ENCODE assay signal across 18 cellular contexts in the genomic region with DNA sequence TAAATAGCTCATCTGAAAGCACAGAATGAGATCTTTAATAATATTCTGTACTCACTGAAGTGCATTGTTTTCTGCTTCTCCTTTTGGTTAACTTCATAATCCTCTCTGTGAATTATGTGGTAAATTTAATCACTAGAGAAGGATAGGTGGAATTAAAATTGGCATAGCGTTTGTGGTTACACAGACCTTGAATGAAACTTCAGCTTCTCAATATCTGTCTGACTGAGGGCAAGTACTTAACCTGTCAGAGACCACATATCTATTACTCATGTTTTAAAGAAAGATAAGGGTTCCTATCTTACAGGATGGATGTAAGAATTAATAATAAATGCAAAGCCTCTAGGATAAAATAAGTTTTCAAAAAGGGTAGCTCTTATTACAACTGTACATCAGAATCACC.
DNase-seq lines count a peak whose midpoint lies in the region; ATAC-seq, FAIRE-seq and TF ChIP-seq lines count a peak whose summit lies in the region.
"Had no signal": no experiment of that assay in that cellular context is flagged by ENCODE, and none has a peak within 500 bp of the region (broad histone marks: within the 10 kb centered on the region; RNA-seq: fewer than 3 reads in every experiment).

No MANE protein-coding gene starts in this region.

- no peaks in the 10 kb centered on the region for H3F3A ChIP-seq in neural cell (ENCODE audit: insufficient read depth, low read length, poor library complexity, severe bottlenecking)

- H3K27ac ChIP-seq in neural cell (ENCODE audit: low read length): no peak overlapping the region
- H3K27ac ChIP-seq: BLaER1 treated with 17β-estradiol and CSF1 and Interleukin-3, amounts not matched to agents 10 nM and 100 nM had no signal

- H3K4me2 ChIP-seq in neural cell (ENCODE audit: low read length): no peak overlapping the region
- H3K4me2 ChIP-seq: BLaER1 treated with 17β-estradiol and CSF1 and Interleukin-3, amounts not matched to agents 10 nM and 100 nM had no signal

- no peaks in the 10 kb centered on the region for H4K20me1 ChIP-seq in neural cell (ENCODE audit: insufficient read depth)
- H4K20me1 ChIP-seq: BLaER1 treated with 17β-estradiol and CSF1 and Interleukin-3, amounts not matched to agents 10 nM and 100 nM had no signal

- H3K9me2 ChIP-seq in neural cell (ENCODE audit: insufficient read depth, low read length): no peaks in the 10 kb centered on the region

- no peak for TF ChIP-seq RAD21 in neural cell (conservative IDR thresholded peaks at IDR 0.05)

- no peaks in the 10 kb centered on the region for H3K27me3 ChIP-seq in neural cell (ENCODE audit: insufficient read depth, low read depth, low read length)
- H3K27me3 ChIP-seq: BLaER1 treated with 17β-estradiol and CSF1 and Interleukin-3, amounts not matched to agents 10 nM and 100 nM had no signal

- TF ChIP-seq CTCF in neural cell (IDR thresholded peaks at IDR 0.05; ENCODE audit: poor library complexity, severe bottlenecking): no peak

- peak; percentile 39 for TF ChIP-seq EP300 in neural cell (conservative IDR thresholded peaks at IDR 0.05; ENCODE audit: poor library complexity, severe bottlenecking)

- ATAC-seq in HG03432 (IDR thresholded peaks at IDR 0.05; ENCODE audit: unreplicated experiment): peak; percentile 49

- H2AFZ ChIP-seq in neural cell (ENCODE audit: low read depth, low read length): no peak overlapping the region

- no peak overlapping the region for H3K4me3 ChIP-seq in neural cell (ENCODE audit: low read length)
- H3K4me3 ChIP-seq: BLaER1 treated with 17β-estradiol and CSF1 and Interleukin-3, amounts not matched to agents 10 nM and 100 nM had no signal

- H3K36me3 ChIP-seq in neural cell (ENCODE audit: insufficient read depth, low read length): no peaks in the 10 kb centered on the region
- H3K36me3 ChIP-seq: BLaER1 treated with 17β-estradiol and CSF1 and Interleukin-3, amounts not matched to agents 10 nM and 100 nM had no signal

- DNase-seq in A172 (ENCODE audit: low spot score) (peak; percentile 59), RCC 7860 (ENCODE audit: low spot score) (no peak), OCI-M2 (lab: John Stamatoyannopoulos, UW; ENCODE audit: unreplicated experiment) (no peak), hippocampal formation (lab: John Stamatoyannopoulos, UW) (no peak)
- no peak for DNase-seq in effector CD4-positive, alpha-beta T cell
- DNase-seq: 8988T; ACHN; Calu3; CD4-positive, CD25-positive, alpha-beta regulatory T cell; DMS79; HCEC 1CT; HFFc6; IMR-90; KBM-7 had no signal

- no peaks in the 10 kb centered on the region for H3K9me3 ChIP-seq in neural cell (ENCODE audit: low read length)
- H3K9me3 ChIP-seq: BLaER1 treated with 17β-estradiol and CSF1 and Interleukin-3, amounts not matched to agents 10 nM and 100 nM had no signal

- no peak overlapping the region for H3K9ac ChIP-seq in neural cell (ENCODE audit: low read length)
- H3K9ac ChIP-seq: BLaER1 treated with 17β-estradiol and CSF1 and Interleukin-3, amounts not matched to agents 10 nM and 100 nM had no signal

- peak; percentile 57 for FAIRE-seq in RCC 7860 (lab: Jason Lieb, UNC)
- FAIRE-seq: GM12891 had no signal

- H3K79me2 ChIP-seq in neural cell (replicated peaks; ENCODE audit: insufficient read depth, low read length): no peaks in the 10 kb centered on the region

TF ChIP-seq in neural cell, 6 proteins besides CTCF, POLR2A, EP300 and RAD21:
- TF ChIP-seq EZH2 (IDR thresholded peaks at IDR 0.05; ENCODE audit: borderline replicate concordance, insufficient read depth, low read length, poor library complexity, severe bottlenecking) (no peak), SMC3 (conservative IDR thresholded peaks at IDR 0.05; ENCODE audit: poor library complexity) (no peak), MXI1 (conservative IDR thresholded peaks at IDR 0.05; ENCODE audit: poor library complexity, severe bottlenecking) (no peak), TAF1 (IDR thresholded peaks at IDR 0.05; ENCODE audit: low read depth) (no peak), POLR2AphosphoS5 (IDR thresholded peaks at IDR 0.05) (no peak)
- TF ChIP-seq, protein P1, sequence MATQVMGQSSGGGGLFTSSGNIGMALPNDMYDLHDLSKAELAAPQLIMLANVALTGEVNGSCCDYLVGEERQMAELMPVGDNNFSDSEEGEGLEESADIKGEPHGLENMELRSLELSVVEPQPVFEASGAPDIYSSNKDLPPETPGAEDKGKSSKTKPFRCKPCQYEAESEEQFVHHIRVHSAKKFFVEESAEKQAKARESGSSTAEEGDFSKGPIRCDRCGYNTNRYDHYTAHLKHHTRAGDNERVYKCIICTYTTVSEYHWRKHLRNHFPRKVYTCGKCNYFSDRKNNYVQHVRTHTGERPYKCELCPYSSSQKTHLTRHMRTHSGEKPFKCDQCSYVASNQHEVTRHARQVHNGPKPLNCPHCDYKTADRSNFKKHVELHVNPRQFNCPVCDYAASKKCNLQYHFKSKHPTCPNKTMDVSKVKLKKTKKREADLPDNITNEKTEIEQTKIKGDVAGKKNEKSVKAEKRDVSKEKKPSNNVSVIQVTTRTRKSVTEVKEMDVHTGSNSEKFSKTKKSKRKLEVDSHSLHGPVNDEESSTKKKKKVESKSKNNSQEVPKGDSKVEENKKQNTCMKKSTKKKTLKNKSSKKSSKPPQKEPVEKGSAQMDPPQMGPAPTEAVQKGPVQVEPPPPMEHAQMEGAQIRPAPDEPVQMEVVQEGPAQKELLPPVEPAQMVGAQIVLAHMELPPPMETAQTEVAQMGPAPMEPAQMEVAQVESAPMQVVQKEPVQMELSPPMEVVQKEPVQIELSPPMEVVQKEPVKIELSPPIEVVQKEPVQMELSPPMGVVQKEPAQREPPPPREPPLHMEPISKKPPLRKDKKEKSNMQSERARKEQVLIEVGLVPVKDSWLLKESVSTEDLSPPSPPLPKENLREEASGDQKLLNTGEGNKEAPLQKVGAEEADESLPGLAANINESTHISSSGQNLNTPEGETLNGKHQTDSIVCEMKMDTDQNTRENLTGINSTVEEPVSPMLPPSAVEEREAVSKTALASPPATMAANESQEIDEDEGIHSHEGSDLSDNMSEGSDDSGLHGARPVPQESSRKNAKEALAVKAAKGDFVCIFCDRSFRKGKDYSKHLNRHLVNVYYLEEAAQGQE (IDR thresholded peaks at IDR 0.05; ENCODE audit: borderline replicate concordance): no peak
TF ChIP-seq in neural cell: peak in this region for 0.
